Comparison of ENCODE assay signal across 13 cellular contexts in the genomic region with DNA sequence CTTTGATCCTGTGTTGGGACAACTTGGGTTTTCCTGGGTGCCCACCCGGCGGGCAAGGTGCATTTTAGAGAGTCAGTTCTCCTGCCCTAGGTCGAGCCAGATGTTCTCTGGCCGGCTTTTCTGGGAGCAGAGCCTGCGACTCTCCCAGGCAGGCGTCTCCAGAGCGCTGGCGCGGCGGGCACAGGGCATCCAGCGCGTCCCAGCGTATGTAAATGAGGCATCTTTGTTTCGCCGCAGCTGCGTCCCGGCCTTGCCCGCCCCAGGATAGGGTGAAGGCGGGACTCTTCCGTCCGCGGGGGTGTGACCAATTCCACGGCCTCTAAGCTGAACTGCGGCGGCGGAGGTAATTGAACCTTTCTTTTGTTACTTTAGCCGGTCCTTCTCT. TPM values are rescaled to one million over a fixed set of nuclear protein-coding genes. Genes with fewer than 3 reads are reported as not detected.
A peak's percentile ranks its signal among the peaks of the same experiment; 100 is the strongest.
DNase-seq lines count a peak whose midpoint lies in the region; ATAC-seq and TF ChIP-seq lines count a peak whose summit lies in the region.
"Had no signal": no experiment of that assay in that cellular context is flagged by ENCODE, and none has a peak within 500 bp of the region (broad histone marks: within the 10 kb centered on the region; RNA-seq: fewer than 3 reads in every experiment).

No MANE protein-coding gene starts in this region.

- peak; percentile 3 for DNase-seq in activated CD4-positive, alpha-beta T cell treated with anti-CD3 and anti-CD28 coated beads for 36 hours
- no peak for DNase-seq in activated CD4-positive, alpha-beta T cell treated with anti-CD3 and anti-CD28 coated beads for 1 hour
- DNase-seq in chondrocyte (ENCODE audit: low spot score) (no peak), SW480 (ENCODE audit: low spot score) (no peak), spleen (no peak), osteoblast (ENCODE audit: insufficient read length, low spot score, missing footprints) (no peak)
- DNase-seq in CD4-positive, alpha-beta memory T cell, result no peak
- DNase-seq: effector CD4-positive, alpha-beta T cell; stimulated activated CD4-positive, alpha-beta T cell treated with anti-CD3 and anti-CD28 coated beads, Interleukin-4, amount 100 ng/mL, for 1 hour; tibial artery had no signal

- H3K27ac ChIP-seq in iPS-20b (ENCODE audit: low read length) (no peak overlapping the region), spleen (no peak overlapping the region), osteoblast (ENCODE audit: low read depth, low read length) (no peak overlapping the region)
- no peak overlapping the region for H3K27ac ChIP-seq in CD4-positive, alpha-beta memory T cell (ENCODE audit: low read depth, low read length)
- H3K27ac ChIP-seq: tibial artery had no signal

- H3K4me3 ChIP-seq in iPS-20b (ENCODE audit: low read length), result peak overlapping the region; percentile 71
- H3K4me3 ChIP-seq in spleen, result no peak overlapping the region
- no peak overlapping the region for H3K4me3 ChIP-seq in CD4-positive, alpha-beta memory T cell (ENCODE audit: low read length in 2 of 2)
- H3K4me3 ChIP-seq in osteoblast (ENCODE audit: insufficient read depth, low read length), result no peak overlapping the region
- H3K4me3 ChIP-seq: GM12878, tibial artery had no signal

- CTCF ChIA-PET in activated CD4-positive, alpha-beta T cell treated with anti-CD3 and anti-CD28 coated beads for 36 hours (lab: Charles Lee), result no interaction called here
- CTCF ChIA-PET in CD4-positive, alpha-beta memory T cell (lab: Charles Lee; ENCODE audit: partially characterized antibody), result no interaction called here

- ATAC-seq in activated CD4-positive, alpha-beta T cell treated with anti-CD3 and anti-CD28 coated beads for 36 hours, result no peak
- ATAC-seq: GM12878 had no signal

- no peak overlapping the region for H3K4me2 ChIP-seq in osteoblast (ENCODE audit: insufficient read depth, low read length)

- H3K36me3 Mint-ChIP-seq in activated CD4-positive, alpha-beta T cell treated with anti-CD3 and anti-CD28 coated beads for 36 hours (ENCODE audit: low read depth), result peaks cover 2% of the 10 kb centered on the region
- H3K36me3 Mint-ChIP-seq in chondrocyte (ENCODE audit: low read depth), result peaks cover 5% of the 10 kb centered on the region
- H3K36me3 Mint-ChIP-seq in CD4-positive, alpha-beta memory T cell, result no peaks in the 10 kb centered on the region

- H3K79me2 ChIP-seq in osteoblast (ENCODE audit: insufficient read depth, low read length), result no peaks in the 10 kb centered on the region

- peak overlapping the region; percentile 18; the same call in 1 of the 2 replicates for H3K9ac ChIP-seq in iPS-20b (ENCODE audit: low read depth, low read length)

- no peak overlapping the region for H3K27ac Mint-ChIP-seq in activated CD4-positive, alpha-beta T cell treated with anti-CD3 and anti-CD28 coated beads for 36 hours
- no peak overlapping the region for H3K27ac Mint-ChIP-seq in chondrocyte (ENCODE audit: unreplicated experiment)
- no peak overlapping the region for H3K27ac Mint-ChIP-seq in CD4-positive, alpha-beta memory T cell

- no peak overlapping the region for H3K4me3 Mint-ChIP-seq in activated CD4-positive, alpha-beta T cell treated with anti-CD3 and anti-CD28 coated beads for 36 hours
- peak overlapping the region; percentile 74 for H3K4me3 Mint-ChIP-seq in chondrocyte (ENCODE audit: unreplicated experiment)
- H3K4me3 Mint-ChIP-seq in CD4-positive, alpha-beta memory T cell, result no peak overlapping the region

- intact Hi-C loops in activated CD4-positive, alpha-beta T cell treated with anti-CD3 and anti-CD28 coated beads for 36 hours (cut with DNase I, micrococcal nuclease), result loop anchor here (5.0 kb wide), 1 partner anchor 940 kb away; the partner anchor contains the start of gene SIM1 (in 2 of the 2)
- intact Hi-C loops in spleen (cut with DNase I; ENCODE audit: low total_unique reads), result no loop called here
- intact Hi-C loops in CD4-positive, alpha-beta memory T cell (cut with micrococcal nuclease), result no loop called here

- TF ChIP-seq POLR2A in spleen (IDR thresholded peaks at IDR 0.05), result no peak

- H3K4me1 ChIP-seq in iPS-20b (ENCODE audit: insufficient read depth, low read length) (peaks cover 22% of the 10 kb centered on the region), spleen (no peaks in the 10 kb centered on the region), osteoblast (ENCODE audit: insufficient read depth, low read length) (no peaks in the 10 kb centered on the region)
- H3K4me1 ChIP-seq in CD4-positive, alpha-beta memory T cell (ENCODE audit: insufficient read depth, low read length), result no peaks in the 10 kb centered on the region
- H3K4me1 ChIP-seq: tibial artery had no signal

- H3K36me3 ChIP-seq in iPS-20b (ENCODE audit: insufficient read depth, low read depth, low read length), result no peaks in the 10 kb centered on the region
- no peaks in the 10 kb centered on the region for H3K36me3 ChIP-seq in spleen
- H3K36me3 ChIP-seq in CD4-positive, alpha-beta memory T cell (ENCODE audit: insufficient read depth, low read length), result no peaks in the 10 kb centered on the region
- H3K36me3 ChIP-seq in osteoblast (ENCODE audit: insufficient read depth, low read length), result no peaks in the 10 kb centered on the region
- H3K36me3 ChIP-seq: tibial artery had no signal

- POLR2A ChIA-PET in activated CD4-positive, alpha-beta T cell treated with anti-CD3 and anti-CD28 coated beads for 36 hours (lab: Charles Lee), result no interaction called here
- POLR2A ChIA-PET in CD4-positive, alpha-beta memory T cell (lab: Charles Lee; ENCODE audit: partially characterized antibody), result no interaction called here

- 7 to 19% (median 14%) methylated on average over 18 to 27 of the region's 27 CpGs for WGBS in spleen, 5 donors

- peaks cover 74% of the 10 kb centered on the region for H3K27me3 ChIP-seq in iPS-20b (ENCODE audit: insufficient read depth, low read length)
- peaks cover 2 to 62% (median 33%) of the 10 kb centered on the region in 7 donors for H3K27me3 ChIP-seq in spleen (replicated peaks in 1 of 7)
- H3K27me3 ChIP-seq in CD4-positive, alpha-beta memory T cell (ENCODE audit: insufficient read depth, low read length), result no peaks in the 10 kb centered on the region
- H3K27me3 ChIP-seq in osteoblast (ENCODE audit: insufficient read depth, low read length), result no peaks in the 10 kb centered on the region

- no peak overlapping the region for H2AFZ ChIP-seq in osteoblast (ENCODE audit: low read length)

- peaks cover 9% of the 10 kb centered on the region for H3K9me3 Mint-ChIP-seq in activated CD4-positive, alpha-beta T cell treated with anti-CD3 and anti-CD28 coated beads for 36 hours (ENCODE audit: low read depth)
- H3K9me3 Mint-ChIP-seq in chondrocyte (ENCODE audit: low read depth), result no peaks in the 10 kb centered on the region
- H3K9me3 Mint-ChIP-seq in CD4-positive, alpha-beta memory T cell, result peaks cover 2 to 49% (median 26%) of the 10 kb centered on the region in 8 donors

- H3K9me3 ChIP-seq in iPS-20b (ENCODE audit: insufficient read depth, low read depth, low read length), result no peaks in the 10 kb centered on the region
- peaks cover 0 to 17% (median 0%) of the 10 kb centered on the region in 8 donors for H3K9me3 ChIP-seq in spleen
- H3K9me3 ChIP-seq in CD4-positive, alpha-beta memory T cell (ENCODE audit: control insufficient read depth in 1 of 2, low read length in 2 of 2), result no peaks in the 10 kb centered on the region
- H3K9me3 ChIP-seq in osteoblast (ENCODE audit: low read depth, low read length), result no peaks in the 10 kb centered on the region

- TF ChIP-seq CTCF in chondrocyte (IDR thresholded peaks at IDR 0.05) (no peak), spleen (IDR thresholded peaks at IDR 0.05 in 8 of 11, conservative IDR thresholded peaks at IDR 0.05 in 3 of 11) (no peak), osteoblast (IDR thresholded peaks at IDR 0.05; ENCODE audit: extremely low read depth, low read depth, low read length) (no peak)

- H4K20me1 ChIP-seq in osteoblast (ENCODE audit: insufficient read depth, low read length), result no peaks in the 10 kb centered on the region

- peaks cover 53% of the 10 kb centered on the region for H3K27me3 Mint-ChIP-seq in activated CD4-positive, alpha-beta T cell treated with anti-CD3 and anti-CD28 coated beads for 36 hours
- peaks cover 33% of the 10 kb centered on the region for H3K27me3 Mint-ChIP-seq in chondrocyte (ENCODE audit: low read depth)
- peaks cover 26 to 31% of the 10 kb centered on the region in 2 donors for H3K27me3 Mint-ChIP-seq in CD4-positive, alpha-beta memory T cell

- no peaks in the 10 kb centered on the region for H3K4me1 Mint-ChIP-seq in activated CD4-positive, alpha-beta T cell treated with anti-CD3 and anti-CD28 coated beads for 36 hours
- H3K4me1 Mint-ChIP-seq in chondrocyte (ENCODE audit: low read depth), result peaks cover 29% of the 10 kb centered on the region
- peaks cover 0 to 3% (median 0%) of the 10 kb centered on the region in 4 donors for H3K4me1 Mint-ChIP-seq in CD4-positive, alpha-beta memory T cell

RNA-seq across cellular contexts. Expression of gene GRIK2, which starts 9.1 kb away (rescaled TPM):
- total RNA-seq in activated CD4-positive, alpha-beta T cell treated with anti-CD3 and anti-CD28 coated beads for 36 hours, result not detected
- 8.2 to 15.8 TPM (median 8.3 TPM) in 3 replicates for total RNA-seq in chondrocyte
- 1 to 10 TPM in 5 of 7 donors, under 1 TPM in 2; 0.26 to 2.7 (median 1.2) TPM for total RNA-seq in spleen
- under 1 TPM; 0.07 to 0.35 (median 0.18) TPM for polyA plus RNA-seq in spleen
- total RNA-seq in CD4-positive, alpha-beta memory T cell, result not detected
- polyA plus RNA-seq in CD4-positive, alpha-beta memory T cell, result not detected
- 0.29 and 0.72 TPM in 2 replicates for total RNA-seq in osteoblast
- total RNA-seq: GM12878; T-helper 1 cell treated with Interleukin-12 subunit alpha and Interleukin-12 subunit beta and Interleukin-4 antibody, amounts not matched to agents 30 ng/mL and 1 ng/mL, for 36 hours had no signal
- polyA plus RNA-seq: GM12878 had no signal

Comparison
In these comparisons a context has a peak if more than half of its experiments do, and no peak if none do; other contexts are left out.
1. intact Hi-C loops: an anchor here in activated CD4-positive, alpha-beta T cell treated with anti-CD3 and anti-CD28 coated beads for 36 hours (5.0 kb wide); none called in spleen and CD4-positive, alpha-beta memory T cell.